ENCODE assay signal across 10 cellular contexts in the genomic region with DNA sequence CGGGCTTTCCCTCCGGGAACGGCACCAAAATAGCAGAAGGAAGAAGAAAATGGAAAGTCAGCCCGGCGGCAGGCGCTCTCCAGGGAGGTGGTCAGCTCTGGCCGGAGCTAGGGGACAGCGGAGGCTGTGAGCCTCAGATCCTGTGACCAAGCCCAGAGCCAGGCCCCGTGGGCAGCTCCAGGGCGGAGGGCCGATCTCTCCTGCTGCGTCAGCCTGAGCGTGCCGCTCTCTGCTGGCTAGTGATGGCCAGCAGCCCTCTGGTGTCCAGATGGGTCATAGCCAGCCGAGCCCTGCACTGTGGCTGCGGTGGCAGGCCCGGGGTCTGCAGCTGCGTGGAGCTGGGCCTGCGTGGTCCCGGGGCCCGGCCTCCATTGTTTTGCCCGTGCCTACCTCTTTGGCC. TPM values are rescaled to one million over a fixed set of nuclear protein-coding genes. Genes with fewer than 3 reads are reported as not detected.
DNase-seq lines count a peak whose midpoint lies in the region; ATAC-seq, FAIRE-seq and TF ChIP-seq lines count a peak whose summit lies in the region.
"Had no signal": no experiment of that assay in that cellular context is flagged by ENCODE, and none has a peak within 500 bp of the region (broad histone marks: within the 10 kb centered on the region; RNA-seq: fewer than 3 reads in every experiment).

No MANE protein-coding gene starts in this region.

- H3K36me3 Mint-ChIP-seq in natural killer cell: no peaks in the 10 kb centered on the region

- peaks cover 0 to 26% (median 15%) of the 10 kb centered on the region in 4 donors for H3K4me1 ChIP-seq in sigmoid colon
- H3K4me1 ChIP-seq: HAP-1 had no signal

- no peak for TF ChIP-seq POLR2A in sigmoid colon (IDR thresholded peaks at IDR 0.05)

- no peaks in the 10 kb centered on the region for H3K9me3 Mint-ChIP-seq in natural killer cell

- H3K27me3 ChIP-seq in sigmoid colon: peaks cover 13 to 29% (median 28%) of the 10 kb centered on the region in 3 donors

- H3K9me3 ChIP-seq in sigmoid colon: no peaks in the 10 kb centered on the region
- H3K9me3 ChIP-seq: HAP-1 had no signal

- H3K4me1 Mint-ChIP-seq in natural killer cell: peaks cover 5 to 16% of the 10 kb centered on the region in 2 donors

- intact Hi-C loops in left ventricle myocardium superior (cut with micrococcal nuclease) (no loop called here), sigmoid colon (cut with DNase I) (no loop called here), natural killer cell (cut with micrococcal nuclease) (no loop called here)

- 83 to 93% methylated on average over 22 of the region's 22 CpGs for WGBS in sigmoid colon, 2 donors

- H3K4me3 Mint-ChIP-seq in natural killer cell: no peak overlapping the region

- H3K36me3 ChIP-seq in sigmoid colon: no peaks in the 10 kb centered on the region
- H3K36me3 ChIP-seq: HAP-1 had no signal

- peak; percentile 70 for ATAC-seq in left ventricle myocardium superior
- no peak for ATAC-seq in natural killer cell

- FAIRE-seq in GM19239 (lab: Jason Lieb, UNC): no peak

- H3K27ac ChIP-seq in angular gyrus (ENCODE audit: low read depth, low read length): peak overlapping the region; percentile 30
- H3K27ac ChIP-seq in sigmoid colon: peak overlapping the region in 2 of 4 donors; percentile 37 to 41

- TF ChIP-seq EP300 in sigmoid colon (IDR thresholded peaks at IDR 0.05): no peak

- TF ChIP-seq CTCF in sigmoid colon (IDR thresholded peaks at IDR 0.05) (no peak), natural killer cell (IDR thresholded peaks at IDR 0.05) (no peak)

- H3K4me3 ChIP-seq in sigmoid colon: no peak overlapping the region
- H3K4me3 ChIP-seq: HAP-1 had no signal

- DNase-seq in Daoy (ENCODE audit: low read depth): peak; percentile 51
- DNase-seq in left ventricle myocardium superior: peak; percentile 75
- peak; percentile 61 for DNase-seq in sigmoid colon
- DNase-seq in GM19239 (ENCODE audit: insufficient read length, low spot score): no peak
- no peak for DNase-seq in COLO668 (lab: John Stamatoyannopoulos, UW; ENCODE audit: unreplicated experiment)
- no peak for DNase-seq in natural killer cell
- no peak for DNase-seq in foreskin melanocyte
- DNase-seq: OCI-M1 had no signal

- H3K27me3 Mint-ChIP-seq in natural killer cell (ENCODE audit: low read depth in 2 of 2): no peaks in the 10 kb centered on the region

- no peak overlapping the region for H3K27ac Mint-ChIP-seq in natural killer cell

RNA-seq across cellular contexts. Expression of a gene that starts 16.9 kb away (rescaled TPM):
- total RNA-seq in Daoy (2014; rRNA removed; shearing (Covaris generic)): 3.5 and 10.0 TPM in 2 replicates
- total RNA-seq in left ventricle myocardium superior (4.0 TPM), sigmoid colon (1 to 10 TPM in 3 of 4 donors, not detected in 1; 1.8 to 2.9 (median 2.8) TPM), natural killer cell (1 to 10 TPM in 2 of 3 donors, under 1 TPM in 1; 0.88 to 2.3 (median 1.2) TPM)
- polyA plus RNA-seq in sigmoid colon: 10 to 100 TPM; 20.4 to 24.7 (median 24.0) TPM

RNA-seq across cellular contexts. Expression of a gene that starts 41.5 kb away (rescaled TPM):
- total RNA-seq in Daoy (2014; rRNA removed; shearing (Covaris generic)): 13.4 and 18.7 TPM in 2 replicates
- total RNA-seq in left ventricle myocardium superior (19.3 TPM), sigmoid colon (1 to 10 TPM; 3.8 to 4.3 (median 3.9) TPM), natural killer cell (10 to 100 TPM; 16.3 to 24.6 (median 19.2) TPM)
- 10 to 100 TPM in 1 of 3 donors, 1 to 10 TPM in 2; 5.1 to 33.0 (median 6.6) TPM for polyA plus RNA-seq in sigmoid colon

Comparison
In these comparisons a context has a peak if more than half of its experiments do, and no peak if none do; other contexts are left out.
1. DNase-seq: peak in Daoy (single experiment), left ventricle myocardium superior (single experiment) and sigmoid colon (single experiment); none in GM19239 (single experiment), COLO668 (single experiment), natural killer cell (single experiment) and foreskin melanocyte (single experiment).